Comparison of ENCODE assay signal across 1 cellular context in the genomic region with DNA sequence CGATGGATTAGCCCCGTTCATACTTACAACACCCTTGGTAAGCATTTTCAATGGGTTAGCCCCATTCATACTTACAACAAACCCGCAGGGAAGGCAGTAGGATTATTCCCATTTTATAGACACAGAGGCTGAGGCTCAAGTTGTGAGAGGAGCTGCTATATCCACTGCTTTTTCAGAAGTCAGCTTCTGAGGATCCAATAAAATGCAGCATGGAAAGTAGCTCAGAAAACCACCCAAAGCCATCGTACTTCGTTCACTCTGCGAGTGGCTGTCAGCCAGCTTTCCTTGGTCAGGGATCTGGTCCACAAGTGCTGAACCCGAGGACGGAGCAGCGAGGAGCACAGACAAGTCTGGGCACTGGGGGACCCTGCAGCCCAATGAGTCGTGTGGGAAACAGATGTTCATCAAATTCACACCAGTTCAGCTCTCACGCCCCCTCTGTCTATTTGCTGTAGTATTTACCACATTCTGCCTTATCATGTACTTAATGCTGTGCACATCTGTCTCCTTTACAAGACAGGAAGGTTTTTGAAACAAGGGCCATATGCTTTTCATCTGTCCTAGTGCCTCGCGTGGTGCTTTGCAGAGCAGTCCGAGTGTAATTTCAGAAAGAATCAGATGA.
TF ChIP-seq lines count a peak whose summit lies in the region.

No MANE protein-coding gene starts in this region.

TF ChIP-seq in WTC11, 78 proteins besides CTCF, POLR2A, EP300 and RAD21 (continued from another document):
- TF ChIP-seq, protein P1, sequence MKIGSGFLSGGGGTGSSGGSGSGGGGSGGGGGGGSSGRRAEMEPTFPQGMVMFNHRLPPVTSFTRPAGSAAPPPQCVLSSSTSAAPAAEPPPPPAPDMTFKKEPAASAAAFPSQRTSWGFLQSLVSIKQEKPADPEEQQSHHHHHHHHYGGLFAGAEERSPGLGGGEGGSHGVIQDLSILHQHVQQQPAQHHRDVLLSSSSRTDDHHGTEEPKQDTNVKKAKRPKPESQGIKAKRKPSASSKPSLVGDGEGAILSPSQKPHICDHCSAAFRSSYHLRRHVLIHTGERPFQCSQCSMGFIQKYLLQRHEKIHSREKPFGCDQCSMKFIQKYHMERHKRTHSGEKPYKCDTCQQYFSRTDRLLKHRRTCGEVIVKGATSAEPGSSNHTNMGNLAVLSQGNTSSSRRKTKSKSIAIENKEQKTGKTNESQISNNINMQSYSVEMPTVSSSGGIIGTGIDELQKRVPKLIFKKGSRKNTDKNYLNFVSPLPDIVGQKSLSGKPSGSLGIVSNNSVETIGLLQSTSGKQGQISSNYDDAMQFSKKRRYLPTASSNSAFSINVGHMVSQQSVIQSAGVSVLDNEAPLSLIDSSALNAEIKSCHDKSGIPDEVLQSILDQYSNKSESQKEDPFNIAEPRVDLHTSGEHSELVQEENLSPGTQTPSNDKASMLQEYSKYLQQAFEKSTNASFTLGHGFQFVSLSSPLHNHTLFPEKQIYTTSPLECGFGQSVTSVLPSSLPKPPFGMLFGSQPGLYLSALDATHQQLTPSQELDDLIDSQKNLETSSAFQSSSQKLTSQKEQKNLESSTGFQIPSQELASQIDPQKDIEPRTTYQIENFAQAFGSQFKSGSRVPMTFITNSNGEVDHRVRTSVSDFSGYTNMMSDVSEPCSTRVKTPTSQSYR (CRISPR knock-in tag; IDR thresholded peaks at IDR 0.05) = no peak
- TF ChIP-seq SMAD4 (CRISPR knock-in tag; IDR thresholded peaks at IDR 0.05) (no peak), MYBL2 (CRISPR knock-in tag; IDR thresholded peaks at IDR 0.05) (no peak), SMAD3 (CRISPR knock-in tag; IDR thresholded peaks at IDR 0.05; ENCODE audit: borderline replicate concordance) (no peak)
